ENCODE assay signal across 30 cellular contexts in genomic region chr19:5996598-5997320, GRCh38.
"Had no signal": no experiment of that assay in that cellular context is flagged by ENCODE, and none has a peak within 500 bp of the region (broad histone marks: within the 10 kb centered on the region; RNA-seq: fewer than 3 reads in every experiment).

No MANE protein-coding gene starts in this region.

- H3K4me3 ChIP-seq: Peyer's patch had no signal

- H3K9me3 ChIP-seq: Peyer's patch had no signal

- H3K36me3 ChIP-seq: brain microvascular endothelial cell had no signal

- H3K27ac ChIP-seq: brain microvascular endothelial cell, Peyer's patch had no signal

- H3K27me3 ChIP-seq: brain microvascular endothelial cell, Peyer's patch had no signal

- ATAC-seq: activated CD8-positive, alpha-beta T cell treated with anti-CD3 and anti-CD28 coated beads for 36 hours; activated T-cell treated with anti-CD3 and anti-CD28 coated beads, Interleukin-2, amount 50 U/mL, for 72 hours; activated T-helper 17 cell treated with anti-CD3 and anti-CD28 coated beads, Interleukin-2, amount 50 U/mL, for 72 hours; PC-3 had no signal

- DNase-seq: activated CD4-positive, alpha-beta T cell treated with anti-CD3 and anti-CD28 coated beads, Interleukin-2, amount 10 ng/mL, durations not matched to agents 24 days and 14 days; activated CD8-positive, alpha-beta T cell treated with anti-CD3 and anti-CD28 coated beads for 36 hours; activated effector memory CD4-positive, alpha-beta T cell treated with anti-CD3 and anti-CD28 coated beads, Interleukin-2, amount 50 U/mL, for 16 hours; activated naive CD4-positive, alpha-beta T cell; activated naive CD4-positive, alpha-beta T cell treated with anti-CD3 and anti-CD28 coated beads, Interleukin-2, amount 50 U/mL, for 16 hours; activated naive CD8-positive, alpha-beta T cell treated with anti-CD3 and anti-CD28 coated beads for 36 hours; activated T-cell treated with anti-CD3 and anti-CD28 coated beads, Interleukin-2, amount 50 U/mL, for 1 hour; activated T-cell treated with anti-CD3 and anti-CD28 coated beads, Interleukin-2, amount 50 U/mL, for 72 hours; amniotic stem cell; aorta; brain microvascular endothelial cell; NCI-H1092 treated with DMSO at 0.1 percent for 48 hours; NCI-H1417; NCI-H146; NCI-H187; NCI-H2029 treated with DMSO at 0.1 percent for 48 hours; NCI-H2107; NCI-H2171; NCI-H510A; NCI-H748 treated with DMSO at 0.1 percent for 48 hours; NK-92 treated with Interleukin-12 subunit alpha and Interleukin-12 subunit beta, amount 100 ng/mL, for 24 hours; PC-3; Peyer's patch; Right ventricle myocardium superior; RPMI8226; SW 1271; T-helper 1 cell; T-helper 2 cell; T-helper 9 cell had no signal
